ENCODE assay signal across 8 cellular contexts in the genomic region with DNA sequence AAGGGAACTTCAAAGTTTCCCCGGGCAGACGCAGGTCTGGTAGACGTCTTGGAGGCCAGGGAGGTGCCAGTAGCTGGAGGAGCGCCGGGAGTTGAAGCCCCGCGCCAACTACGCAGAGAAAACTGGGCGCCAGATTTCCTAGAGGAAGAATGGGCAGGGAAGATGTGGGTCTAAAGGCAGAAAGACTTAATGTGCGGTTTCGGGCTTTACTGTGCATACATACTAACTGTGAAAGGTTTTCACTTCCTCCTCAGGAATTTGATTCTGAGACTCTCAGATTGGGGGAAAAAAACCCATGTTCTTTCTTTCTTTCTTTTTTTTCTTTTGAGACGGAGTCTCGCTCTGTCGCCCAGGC. TPM values are rescaled to one million over a fixed set of nuclear protein-coding genes. Genes with fewer than 3 reads are reported as not detected.
DNase-seq lines count a peak whose midpoint lies in the region; ATAC-seq and TF ChIP-seq lines count a peak whose summit lies in the region.

No MANE protein-coding gene starts in this region.

- in situ Hi-C loops in GM13977 (cut with MboI; ENCODE audit: low pct_unique_long_range_greater_than_20kb, low sequenced_read_pairs, unreplicated experiment) = no loop called here

- intact Hi-C loops in activated T-helper 2 cell treated with anti-CD3 and anti-CD28 coated beads, Interferon-gamma antibody, Interleukin-2, Interleukin-4, amounts not matched to agents 10 μg/mL and 5 μg/mL and 100 μg/mL, durations not matched to agents 14 hours and 24 hours and 36 hours (cut with micrococcal nuclease) = loop anchor here (1.0 to 2.0 kb wide), 2 partner anchors 15 to 34 kb away; no protein-coding TSS in a partner anchor

- H3K4me2 ChIP-seq in neuronal stem cell (ENCODE audit: insufficient read depth, low read length, poor library complexity, severe bottlenecking) = peak overlapping the region; percentile 99

- peaks cover 2% of the 10 kb centered on the region for H3K4me1 Mint-ChIP-seq in activated T-helper 2 cell treated with anti-CD3 and anti-CD28 coated beads, Interferon-gamma antibody, Interleukin-2, Interleukin-4, amounts not matched to agents 10 μg/mL and 5 μg/mL and 100 μg/mL, durations not matched to agents 14 hours and 24 hours and 36 hours (ENCODE audit: low read depth)

- H4K8ac ChIP-seq in neuronal stem cell (ENCODE audit: low read depth, low read length) = no peak overlapping the region

- no peak overlapping the region for H3K14ac ChIP-seq in neuronal stem cell (ENCODE audit: low read length)

- H3K79me1 ChIP-seq in neuronal stem cell (ENCODE audit: low read depth, low read length) = peaks cover 4% of the 10 kb centered on the region

- peak overlapping the region; percentile 78 for H3K4me3 Mint-ChIP-seq in activated T-helper 2 cell treated with anti-CD3 and anti-CD28 coated beads, Interferon-gamma antibody, Interleukin-2, Interleukin-4, amounts not matched to agents 10 μg/mL and 5 μg/mL and 100 μg/mL, durations not matched to agents 14 hours and 24 hours and 36 hours (ENCODE audit: low read depth)

- H3K27me3 ChIP-seq in neuronal stem cell (ENCODE audit: control insufficient read depth in 3 of 3, insufficient read depth in 3 of 3, low read depth in 1 of 3, low read length in 3 of 3) = no peaks in the 10 kb centered on the region

- no peak overlapping the region for H3K4ac ChIP-seq in neuronal stem cell (ENCODE audit: low read length)

- H3K27ac ChIP-seq in neuronal stem cell (replicated peaks; ENCODE audit: low read length) = no peak overlapping the region

- H3K9me3 Mint-ChIP-seq in activated T-helper 2 cell treated with anti-CD3 and anti-CD28 coated beads, Interferon-gamma antibody, Interleukin-2, Interleukin-4, amounts not matched to agents 10 μg/mL and 5 μg/mL and 100 μg/mL, durations not matched to agents 14 hours and 24 hours and 36 hours = peaks cover 5% of the 10 kb centered on the region

- H3K9ac ChIP-seq in neuronal stem cell (ENCODE audit: low read depth, low read length, poor library complexity) = no peak overlapping the region

- no peak overlapping the region for H2BK12ac ChIP-seq in neuronal stem cell (ENCODE audit: low read length)

- peaks cover 0 to 33% of the 10 kb centered on the region in 2 donors for H3K9me3 ChIP-seq in neuronal stem cell (replicated peaks in 1 of 2; ENCODE audit: control insufficient read depth in 2 of 2, insufficient read depth in 1 of 2, low read depth in 1 of 2, low read length in 2 of 2)

- H4K91ac ChIP-seq in neuronal stem cell (ENCODE audit: low read depth, low read length, poor library complexity) = no peak overlapping the region

- TF ChIP-seq CTCF in GM13977 (IDR thresholded peaks at IDR 0.05; ENCODE audit: extremely low read depth, insufficient read depth, missing control alignments) = no peak

- H3K4me1 ChIP-seq in neuronal stem cell (ENCODE audit: control insufficient read depth in 2 of 2, insufficient read depth in 1 of 2, low read depth in 1 of 2, low read length in 2 of 2) = peaks cover 0 to 3% of the 10 kb centered on the region in 2 donors

- no peak overlapping the region for H2BK15ac ChIP-seq in neuronal stem cell (ENCODE audit: low read length)

- peaks cover 16% of the 10 kb centered on the region for H3K36me3 Mint-ChIP-seq in activated T-helper 2 cell treated with anti-CD3 and anti-CD28 coated beads, Interferon-gamma antibody, Interleukin-2, Interleukin-4, amounts not matched to agents 10 μg/mL and 5 μg/mL and 100 μg/mL, durations not matched to agents 14 hours and 24 hours and 36 hours (ENCODE audit: low read depth)

- no peak overlapping the region for H2BK120ac ChIP-seq in neuronal stem cell (ENCODE audit: low read depth, low read length)

- H2AK5ac ChIP-seq in neuronal stem cell (ENCODE audit: low read depth, low read length) = no peak overlapping the region

- no peak overlapping the region for H3K18ac ChIP-seq in neuronal stem cell (ENCODE audit: low read length)

- H3K27me3 Mint-ChIP-seq in activated T-helper 2 cell treated with anti-CD3 and anti-CD28 coated beads, Interferon-gamma antibody, Interleukin-2, Interleukin-4, amounts not matched to agents 10 μg/mL and 5 μg/mL and 100 μg/mL, durations not matched to agents 14 hours and 24 hours and 36 hours (ENCODE audit: low read depth) = no peaks in the 10 kb centered on the region

- ATAC-seq in GM18867 (IDR thresholded peaks at IDR 0.05; ENCODE audit: unreplicated experiment) = peak; percentile 27
- ATAC-seq in HG02852 (IDR thresholded peaks at IDR 0.05; ENCODE audit: unreplicated experiment) = peak; percentile 40

- peak overlapping the region; percentile 59 to 81 for H3K4me3 ChIP-seq in neuronal stem cell (ENCODE audit: low read length in 2 of 2)

- no peak for DNase-seq in activated T-helper 2 cell treated with anti-CD3 and anti-CD28 coated beads, Interferon-gamma antibody, Interleukin-2, Interleukin-4, amounts not matched to agents 10 μg/mL and 5 μg/mL and 100 μg/mL, durations not matched to agents 14 hours and 24 hours and 36 hours (ENCODE audit: low spot score)
- DNase-seq in neuronal stem cell (ENCODE audit: low spot score) (no peak), anterior cingulate cortex (lab: John Stamatoyannopoulos, UW) (no peak), GM13977 (ENCODE audit: low spot score) (no peak), NCI-H345 treated with DMSO at 0.1 percent for 48 hours (lab: John Stamatoyannopoulos, UW; ENCODE audit: unreplicated experiment) (no peak)
- no peak for DNase-seq in stimulated activated CD4-positive, alpha-beta T cell treated with anti-CD3 and anti-CD28 coated beads, Interleukin-4, amount 100 ng/mL, for 4 hours

- H3K36me3 ChIP-seq in neuronal stem cell (replicated peaks in 1 of 2; ENCODE audit: control insufficient read depth in 2 of 2, insufficient read depth in 2 of 2, low read length in 2 of 2) = peaks cover 0 to 36% of the 10 kb centered on the region in 2 donors

- H2AFZ ChIP-seq in neuronal stem cell (ENCODE audit: low read length) = peak overlapping the region; percentile 93

- H2BK5ac ChIP-seq in neuronal stem cell (ENCODE audit: low read length) = no peak overlapping the region

- no peak overlapping the region for H3K27ac Mint-ChIP-seq in activated T-helper 2 cell treated with anti-CD3 and anti-CD28 coated beads, Interferon-gamma antibody, Interleukin-2, Interleukin-4, amounts not matched to agents 10 μg/mL and 5 μg/mL and 100 μg/mL, durations not matched to agents 14 hours and 24 hours and 36 hours

- WGBS in neuronal stem cell (ENCODE audit: extremely low coverage in 2 of 2, insufficient read length in 2 of 2, insufficient replicate concordance in 1 of 2), 2 donors = no CpG with 5 or more reads among the region's 14 CpGs

- no peak overlapping the region for H3K23ac ChIP-seq in neuronal stem cell (ENCODE audit: low read depth, low read length, poor library complexity)

RNA-seq across cellular contexts. Expression of gene ZNF287, which starts 0.3 kb away (rescaled TPM):
- total RNA-seq in activated T-helper 2 cell treated with anti-CD3 and anti-CD28 coated beads, Interferon-gamma antibody, Interleukin-2, Interleukin-4, amounts not matched to agents 10 μg/mL and 5 μg/mL and 100 μg/mL, durations not matched to agents 14 hours and 24 hours and 36 hours = 6.0 and 7.9 TPM in 2 replicates
- 7.4 TPM for polyA plus RNA-seq in neuronal stem cell (2013, experiment 1 of 2)
- 10.7 TPM for polyA plus RNA-seq in neuronal stem cell (2013, experiment 2 of 2)
